ENCODE assay signal across 1 cellular context in genomic region chr16:87486713-87487112, GRCh38.
TF ChIP-seq lines count a peak whose summit lies in the region.

No MANE protein-coding gene starts in this region.

TF ChIP-seq in HepG2, 621 proteins besides CTCF, POLR2A, EP300 and RAD21:
- TF ChIP-seq RARA (CRISPR knock-in tag; IDR thresholded peaks at IDR 0.05), result 0 out of 2 replicates have a peak, but pooled peaks have one; percentile 25
- TF ChIP-seq HNF4A (CRISPR knock-in tag; IDR thresholded peaks at IDR 0.05), result peak; percentile 59
- 0 out of 2 replicates have a peak, but pooled peaks have one; percentile 18 for TF ChIP-seq PPARG (CRISPR knock-in tag; conservative IDR thresholded peaks at IDR 0.05)
